1 cellular context compared by ENCODE assay signal in the genomic region with DNA sequence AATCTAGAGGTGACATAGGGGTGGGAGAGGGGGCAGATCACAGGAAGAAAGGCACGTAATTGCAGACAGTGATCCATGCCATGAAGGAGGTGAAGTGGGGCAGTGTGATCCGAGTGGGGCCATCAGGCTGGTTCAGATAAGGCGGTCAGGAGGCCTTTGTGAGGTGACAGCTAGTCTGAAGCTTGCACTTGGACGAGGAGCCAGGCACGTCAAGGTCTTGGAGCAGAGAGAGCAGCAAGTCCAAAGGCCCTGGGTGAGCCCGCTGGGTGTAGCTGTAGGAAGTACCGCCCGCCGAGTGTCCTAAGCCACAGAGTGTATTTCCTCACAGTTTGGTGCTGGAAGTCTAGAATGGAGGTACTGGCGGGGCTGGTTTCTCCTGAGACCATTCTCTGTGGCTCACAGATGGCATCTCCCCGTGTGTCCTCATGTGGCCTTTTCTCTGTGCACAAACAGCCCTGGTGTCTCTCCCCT.
A peak's percentile ranks its signal among the peaks of the same experiment; 100 is the strongest.
TF ChIP-seq lines count a peak whose summit lies in the region.

No MANE protein-coding gene starts in this region.

TF ChIP-seq in HepG2, 621 proteins besides CTCF, POLR2A, EP300 and RAD21 (continued from another document):
- TF ChIP-seq ARID5B (CRISPR knock-in tag; IDR thresholded peaks at IDR 0.05) = peak; percentile 28; the same call in 1 of the 2 replicates
- peak; percentile 64 for TF ChIP-seq ZMYM3 (CRISPR knock-in tag; IDR thresholded peaks at IDR 0.05)
- TF ChIP-seq ATF2 (CRISPR knock-in tag; IDR thresholded peaks at IDR 0.05) = no peak
- TF ChIP-seq MAFG (CRISPR knock-in tag; IDR thresholded peaks at IDR 0.05) = no peak
- peak; percentile 47; the same call in 1 of the 2 replicates for TF ChIP-seq HNF4G (IDR thresholded peaks at IDR 0.05; ENCODE audit: borderline replicate concordance, low read depth, low read length)
- no peak; the same call in 1 of the 2 replicates for TF ChIP-seq HNF4G (CRISPR knock-in tag; IDR thresholded peaks at IDR 0.05; ENCODE audit: borderline replicate concordance, low read depth)
- no peak; the same call in 1 of the 2 replicates for TF ChIP-seq ZBTB26 (CRISPR knock-in tag; IDR thresholded peaks at IDR 0.05; ENCODE audit: borderline replicate concordance)
- no peak for TF ChIP-seq GLMP (CRISPR knock-in tag; IDR thresholded peaks at IDR 0.05; ENCODE audit: borderline replicate concordance)
- no peak for TF ChIP-seq ZNF615 (CRISPR knock-in tag; IDR thresholded peaks at IDR 0.05; ENCODE audit: borderline replicate concordance)
- TF ChIP-seq ZNF781 (CRISPR knock-in tag; IDR thresholded peaks at IDR 0.05; ENCODE audit: borderline replicate concordance, not compliant biosample characterization) = peak; percentile 56
- TF ChIP-seq ZNF234 (CRISPR knock-in tag; conservative IDR thresholded peaks at IDR 0.05) = no peak
- no peak for TF ChIP-seq EEA1 (CRISPR knock-in tag; IDR thresholded peaks at IDR 0.05; ENCODE audit: borderline replicate concordance)
- TF ChIP-seq TCF7L2 (IDR thresholded peaks at IDR 0.05; ENCODE audit: low read depth, low read length) = no peak
- 0 out of 2 replicates have a peak, but pooled peaks have one; percentile 22 for TF ChIP-seq ZNF782 (CRISPR knock-in tag; IDR thresholded peaks at IDR 0.05; ENCODE audit: borderline replicate concordance)
- TF ChIP-seq ZNF136 (CRISPR knock-in tag; IDR thresholded peaks at IDR 0.05; ENCODE audit: low read depth) = no peak
- TF ChIP-seq ZNF34 (CRISPR knock-in tag; IDR thresholded peaks at IDR 0.05; ENCODE audit: borderline replicate concordance) = no peak
- TF ChIP-seq ZNF317 (CRISPR knock-in tag; IDR thresholded peaks at IDR 0.05) = 0 out of 2 replicates have a peak, but pooled peaks have one; percentile 34
- no peak for TF ChIP-seq PCBP2 (optimal IDR thresholded peaks at IDR 0.05; ENCODE audit: low read depth, low read length, poor library complexity, severe bottlenecking)
- TF ChIP-seq ZNF431 (CRISPR knock-in tag; IDR thresholded peaks at IDR 0.05; ENCODE audit: borderline replicate concordance, low read depth) = peak; percentile 74; the same call in 1 of the 2 replicates
- peak; percentile 17; the same call in 1 of the 2 replicates for TF ChIP-seq BCL6 (CRISPR knock-in tag; IDR thresholded peaks at IDR 0.05)
- TF ChIP-seq SP5 (CRISPR knock-in tag; IDR thresholded peaks at IDR 0.05; ENCODE audit: borderline replicate concordance, low read depth) = no peak
TF ChIP-seq in HepG2: peak in this region for 68.
